ENCODE assay signal across 26 cellular contexts in genomic region chr15:88693191-88693590, GRCh38. TPM values are rescaled to one million over a fixed set of nuclear protein-coding genes. Genes with fewer than 3 reads are reported as not detected.
A peak's percentile ranks its signal among the peaks of the same experiment; 100 is the strongest.
DNase-seq lines count a peak whose midpoint lies in the region; ATAC-seq and TF ChIP-seq lines count a peak whose summit lies in the region.
"Had no signal": no experiment of that assay in that cellular context is flagged by ENCODE, and none has a peak within 500 bp of the region (broad histone marks: within the 10 kb centered on the region; RNA-seq: fewer than 3 reads in every experiment).

No MANE protein-coding gene starts in this region.

- peaks cover 6% of the 10 kb centered on the region for H3K9me3 Mint-ChIP-seq in neural progenitor cell
- H3K9me3 Mint-ChIP-seq in stimulated activated effector memory CD8-positive, alpha-beta T cell treated with anti-CD3 and anti-CD28 coated beads, Interleukin-12 subunit alpha, Interleukin-12 subunit beta, amount 100 ng/mL, for 72 hours, result no peaks in the 10 kb centered on the region

- H3K27me3 ChIP-seq in neural progenitor cell (peaks cover 6% of the 10 kb centered on the region), breast epithelium (peaks cover 0 to 16% of the 10 kb centered on the region in 2 donors)
- H3K27me3 ChIP-seq: BLaER1 had no signal

- intact Hi-C loops in breast epithelium (cut with DNase I; ENCODE audit: low total_unique reads), result no loop called here

- DNase-seq in coronary artery (ENCODE audit: low spot score), result peak; percentile 53
- peak; percentile 21 for DNase-seq in islet precursor cell
- DNase-seq in neural progenitor cell (ENCODE audit: low spot score), result no peak
- no peak for DNase-seq in stimulated activated effector memory CD8-positive, alpha-beta T cell treated with anti-CD3 and anti-CD28 coated beads, Interleukin-12 subunit alpha, Interleukin-12 subunit beta, amount 100 ng/mL, for 72 hours (ENCODE audit: low spot score in 2 of 2)
- DNase-seq in breast epithelium (ENCODE audit: low spot score in 2 of 2), result no peak
- DNase-seq in NCI-H2107 (lab: John Stamatoyannopoulos, UW), result no peak
- no peak for DNase-seq in HUDEP-2 (lab: John Stamatoyannopoulos, UW; ENCODE audit: unreplicated experiment in 76 of 76)
- DNase-seq: 8988T; ACHN; BE2C; C1 segment of cervical spinal cord; CD4-positive, alpha-beta memory T cell; CD4-positive, CD25-positive, alpha-beta regulatory T cell; CD8-positive, alpha-beta memory T cell; COR-L47; DMS 273 treated with DMSO at 0.1 percent for 48 hours; DMS153; DMS53; DMS79; DND-41; EL; GDM1 had no signal

- H3K9ac ChIP-seq in neural progenitor cell, result no peak overlapping the region
- H3K9ac ChIP-seq: BLaER1 had no signal

- H3K27me3 Mint-ChIP-seq in neural progenitor cell (ENCODE audit: insufficient read depth, low read depth), result peaks cover 5% of the 10 kb centered on the region

- peak overlapping the region; percentile 72 for H2AFZ ChIP-seq in neural progenitor cell (replicated peaks)

- no peaks in the 10 kb centered on the region for H3K79me2 ChIP-seq in neural progenitor cell (ENCODE audit: low read depth)

- H3K9me3 ChIP-seq in neural progenitor cell (ENCODE audit: low read depth) (no peaks in the 10 kb centered on the region), breast epithelium (peaks cover 0 to 7% of the 10 kb centered on the region in 2 donors)

- no peak for TF ChIP-seq CTCF in coronary artery (IDR thresholded peaks at IDR 0.05)
- no peak for TF ChIP-seq CTCF in neural progenitor cell (IDR thresholded peaks at IDR 0.05)
- no peak for TF ChIP-seq CTCF in breast epithelium (IDR thresholded peaks at IDR 0.05)

- H3K27ac ChIP-seq in coronary artery, result no peak overlapping the region
- H3K27ac ChIP-seq in neural progenitor cell, result no peak overlapping the region
- no peak overlapping the region for H3K27ac ChIP-seq in breast epithelium
- H3K27ac ChIP-seq: BLaER1 had no signal

- no peak overlapping the region for H3K4me3 Mint-ChIP-seq in neural progenitor cell
- H3K4me3 Mint-ChIP-seq in stimulated activated effector memory CD8-positive, alpha-beta T cell treated with anti-CD3 and anti-CD28 coated beads, Interleukin-12 subunit alpha, Interleukin-12 subunit beta, amount 100 ng/mL, for 72 hours, result no peak overlapping the region
- H3K4me3 Mint-ChIP-seq: CD14-positive monocyte; CD4-positive, alpha-beta memory T cell; CD4-positive, CD25-positive, alpha-beta regulatory T cell; CD8-positive, alpha-beta memory T cell had no signal

- no peak for ATAC-seq in stimulated activated effector memory CD8-positive, alpha-beta T cell treated with anti-CD3 and anti-CD28 coated beads, Interleukin-12 subunit alpha, Interleukin-12 subunit beta, amount 100 ng/mL, for 72 hours
- no peak for ATAC-seq in HG02759 (IDR thresholded peaks at IDR 0.05; ENCODE audit: unreplicated experiment)
- ATAC-seq: GM12878 had no signal

- H3K4me2 ChIP-seq in neural progenitor cell, result no peak overlapping the region
- H3K4me2 ChIP-seq: BLaER1 had no signal

- H3K36me3 ChIP-seq in neural progenitor cell (no peaks in the 10 kb centered on the region), breast epithelium (no peaks in the 10 kb centered on the region)
- H3K36me3 ChIP-seq: BE2C, BLaER1 had no signal

- H3K4me3 ChIP-seq in coronary artery (no peak overlapping the region), neural progenitor cell (no peak overlapping the region), breast epithelium (no peak overlapping the region)
- H3K4me3 ChIP-seq: BLaER1, GM12878 had no signal

- H3K27ac Mint-ChIP-seq in neural progenitor cell, result no peak overlapping the region
- H3K27ac Mint-ChIP-seq in stimulated activated effector memory CD8-positive, alpha-beta T cell treated with anti-CD3 and anti-CD28 coated beads, Interleukin-12 subunit alpha, Interleukin-12 subunit beta, amount 100 ng/mL, for 72 hours, result peak overlapping the region; percentile 24
- H3K27ac Mint-ChIP-seq: CD14-positive monocyte; CD4-positive, alpha-beta memory T cell; CD4-positive, CD25-positive, alpha-beta regulatory T cell had no signal

- no peaks in the 10 kb centered on the region for H4K20me1 ChIP-seq in neural progenitor cell (ENCODE audit: low read depth)
- H4K20me1 ChIP-seq: BLaER1 had no signal

- H3F3A ChIP-seq in neural progenitor cell (ENCODE audit: low read depth), result no peaks in the 10 kb centered on the region

- no peak for TF ChIP-seq POLR2A in breast epithelium (IDR thresholded peaks at IDR 0.05)

- H3K4me1 Mint-ChIP-seq in neural progenitor cell, result no peaks in the 10 kb centered on the region
- no peaks in the 10 kb centered on the region for H3K4me1 Mint-ChIP-seq in stimulated activated effector memory CD8-positive, alpha-beta T cell treated with anti-CD3 and anti-CD28 coated beads, Interleukin-12 subunit alpha, Interleukin-12 subunit beta, amount 100 ng/mL, for 72 hours
- H3K4me1 Mint-ChIP-seq: CD14-positive monocyte; CD4-positive, alpha-beta memory T cell; CD4-positive, CD25-positive, alpha-beta regulatory T cell; CD8-positive, alpha-beta memory T cell had no signal

- no peaks in the 10 kb centered on the region for H3K4me1 ChIP-seq in neural progenitor cell
- H3K4me1 ChIP-seq in breast epithelium, result no peaks in the 10 kb centered on the region
- H3K4me1 ChIP-seq: BE2C, BLaER1 had no signal

- no peaks in the 10 kb centered on the region for H3K36me3 Mint-ChIP-seq in neural progenitor cell
- no peaks in the 10 kb centered on the region for H3K36me3 Mint-ChIP-seq in stimulated activated effector memory CD8-positive, alpha-beta T cell treated with anti-CD3 and anti-CD28 coated beads, Interleukin-12 subunit alpha, Interleukin-12 subunit beta, amount 100 ng/mL, for 72 hours
- H3K36me3 Mint-ChIP-seq: CD14-positive monocyte; CD4-positive, CD25-positive, alpha-beta regulatory T cell had no signal

RNA-seq across cellular contexts. Expression of gene ISG20, which starts 54.4 kb away (rescaled TPM):
- total RNA-seq in neural progenitor cell (ENCODE audit: low replicate concordance), result 0.56 and 0.65 TPM in 2 replicates
- 10 to 100 TPM in 2 of 3 donors, 1 to 10 TPM in 1; 7.4 to 34.4 (median 18.6) TPM for total RNA-seq in breast epithelium

Comparison
In these comparisons a context has a peak if more than half of its experiments do, and no peak if none do; other contexts are left out.
1. DNase-seq: peak in coronary artery (single experiment) and islet precursor cell (single experiment); none in neural progenitor cell (single experiment), stimulated activated effector memory CD8-positive, alpha-beta T cell treated with anti-CD3 and anti-CD28 coated beads, Interleukin-12 subunit alpha, Interleukin-12 subunit beta, amount 100 ng/mL, for 72 hours (0 of 2), breast epithelium (0 of 2), NCI-H2107 (single experiment) and HUDEP-2 (0 of 76).